1 cellular context compared by ENCODE assay signal in the genomic region with DNA sequence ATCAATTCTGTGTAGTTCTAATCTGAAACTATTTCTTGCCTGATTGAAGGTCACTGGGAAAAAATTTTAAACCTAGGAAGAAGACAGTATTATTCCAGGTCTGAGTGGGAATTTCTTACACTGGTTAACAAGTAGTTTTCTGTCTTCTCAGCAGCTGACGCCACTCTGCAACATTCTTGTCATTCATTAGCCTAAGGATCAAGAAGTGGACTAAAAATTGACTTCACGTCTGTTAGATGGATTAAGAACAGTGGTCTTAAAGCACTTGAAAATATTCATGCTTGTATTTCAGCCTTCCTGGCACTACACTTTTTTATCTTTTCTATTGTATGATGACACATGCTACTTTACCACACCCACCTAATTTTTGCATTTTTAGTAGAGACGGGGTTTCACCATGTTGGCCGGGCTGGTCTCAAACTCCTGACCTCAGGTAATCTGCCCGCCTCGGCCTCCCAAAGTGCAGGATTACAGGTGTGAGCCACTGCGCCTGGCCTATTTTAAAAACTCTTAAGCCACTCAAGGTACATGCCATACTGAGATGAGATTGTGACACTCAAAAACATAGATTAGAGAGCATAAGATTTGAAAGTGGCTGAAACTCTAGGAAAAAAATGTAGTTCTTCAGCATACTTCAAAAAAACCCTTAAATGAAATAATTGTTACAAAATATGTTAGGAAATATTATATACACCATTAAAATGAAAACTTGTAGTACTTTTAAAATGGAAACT.
TF ChIP-seq lines count a peak whose summit lies in the region.

No MANE protein-coding gene starts in this region.

TF ChIP-seq in HepG2, 621 proteins besides CTCF, POLR2A, EP300 and RAD21:
- TF ChIP-seq, protein P1, sequence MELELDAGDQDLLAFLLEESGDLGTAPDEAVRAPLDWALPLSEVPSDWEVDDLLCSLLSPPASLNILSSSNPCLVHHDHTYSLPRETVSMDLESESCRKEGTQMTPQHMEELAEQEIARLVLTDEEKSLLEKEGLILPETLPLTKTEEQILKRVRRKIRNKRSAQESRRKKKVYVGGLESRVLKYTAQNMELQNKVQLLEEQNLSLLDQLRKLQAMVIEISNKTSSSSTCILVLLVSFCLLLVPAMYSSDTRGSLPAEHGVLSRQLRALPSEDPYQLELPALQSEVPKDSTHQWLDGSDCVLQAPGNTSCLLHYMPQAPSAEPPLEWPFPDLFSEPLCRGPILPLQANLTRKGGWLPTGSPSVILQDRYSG (CRISPR knock-in tag; IDR thresholded peaks at IDR 0.05) = no peak
- TF ChIP-seq, protein P2, sequence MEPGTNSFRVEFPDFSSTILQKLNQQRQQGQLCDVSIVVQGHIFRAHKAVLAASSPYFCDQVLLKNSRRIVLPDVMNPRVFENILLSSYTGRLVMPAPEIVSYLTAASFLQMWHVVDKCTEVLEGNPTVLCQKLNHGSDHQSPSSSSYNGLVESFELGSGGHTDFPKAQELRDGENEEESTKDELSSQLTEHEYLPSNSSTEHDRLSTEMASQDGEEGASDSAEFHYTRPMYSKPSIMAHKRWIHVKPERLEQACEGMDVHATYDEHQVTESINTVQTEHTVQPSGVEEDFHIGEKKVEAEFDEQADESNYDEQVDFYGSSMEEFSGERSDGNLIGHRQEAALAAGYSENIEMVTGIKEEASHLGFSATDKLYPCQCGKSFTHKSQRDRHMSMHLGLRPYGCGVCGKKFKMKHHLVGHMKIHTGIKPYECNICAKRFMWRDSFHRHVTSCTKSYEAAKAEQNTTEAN (CRISPR knock-in tag; conservative IDR thresholded peaks at IDR 0.05) = no peak
- no peak for TF ChIP-seq HNRNPUL1 (IDR thresholded peaks at IDR 0.05; ENCODE audit: low read depth, low read length)
- TF ChIP-seq, protein P3, sequence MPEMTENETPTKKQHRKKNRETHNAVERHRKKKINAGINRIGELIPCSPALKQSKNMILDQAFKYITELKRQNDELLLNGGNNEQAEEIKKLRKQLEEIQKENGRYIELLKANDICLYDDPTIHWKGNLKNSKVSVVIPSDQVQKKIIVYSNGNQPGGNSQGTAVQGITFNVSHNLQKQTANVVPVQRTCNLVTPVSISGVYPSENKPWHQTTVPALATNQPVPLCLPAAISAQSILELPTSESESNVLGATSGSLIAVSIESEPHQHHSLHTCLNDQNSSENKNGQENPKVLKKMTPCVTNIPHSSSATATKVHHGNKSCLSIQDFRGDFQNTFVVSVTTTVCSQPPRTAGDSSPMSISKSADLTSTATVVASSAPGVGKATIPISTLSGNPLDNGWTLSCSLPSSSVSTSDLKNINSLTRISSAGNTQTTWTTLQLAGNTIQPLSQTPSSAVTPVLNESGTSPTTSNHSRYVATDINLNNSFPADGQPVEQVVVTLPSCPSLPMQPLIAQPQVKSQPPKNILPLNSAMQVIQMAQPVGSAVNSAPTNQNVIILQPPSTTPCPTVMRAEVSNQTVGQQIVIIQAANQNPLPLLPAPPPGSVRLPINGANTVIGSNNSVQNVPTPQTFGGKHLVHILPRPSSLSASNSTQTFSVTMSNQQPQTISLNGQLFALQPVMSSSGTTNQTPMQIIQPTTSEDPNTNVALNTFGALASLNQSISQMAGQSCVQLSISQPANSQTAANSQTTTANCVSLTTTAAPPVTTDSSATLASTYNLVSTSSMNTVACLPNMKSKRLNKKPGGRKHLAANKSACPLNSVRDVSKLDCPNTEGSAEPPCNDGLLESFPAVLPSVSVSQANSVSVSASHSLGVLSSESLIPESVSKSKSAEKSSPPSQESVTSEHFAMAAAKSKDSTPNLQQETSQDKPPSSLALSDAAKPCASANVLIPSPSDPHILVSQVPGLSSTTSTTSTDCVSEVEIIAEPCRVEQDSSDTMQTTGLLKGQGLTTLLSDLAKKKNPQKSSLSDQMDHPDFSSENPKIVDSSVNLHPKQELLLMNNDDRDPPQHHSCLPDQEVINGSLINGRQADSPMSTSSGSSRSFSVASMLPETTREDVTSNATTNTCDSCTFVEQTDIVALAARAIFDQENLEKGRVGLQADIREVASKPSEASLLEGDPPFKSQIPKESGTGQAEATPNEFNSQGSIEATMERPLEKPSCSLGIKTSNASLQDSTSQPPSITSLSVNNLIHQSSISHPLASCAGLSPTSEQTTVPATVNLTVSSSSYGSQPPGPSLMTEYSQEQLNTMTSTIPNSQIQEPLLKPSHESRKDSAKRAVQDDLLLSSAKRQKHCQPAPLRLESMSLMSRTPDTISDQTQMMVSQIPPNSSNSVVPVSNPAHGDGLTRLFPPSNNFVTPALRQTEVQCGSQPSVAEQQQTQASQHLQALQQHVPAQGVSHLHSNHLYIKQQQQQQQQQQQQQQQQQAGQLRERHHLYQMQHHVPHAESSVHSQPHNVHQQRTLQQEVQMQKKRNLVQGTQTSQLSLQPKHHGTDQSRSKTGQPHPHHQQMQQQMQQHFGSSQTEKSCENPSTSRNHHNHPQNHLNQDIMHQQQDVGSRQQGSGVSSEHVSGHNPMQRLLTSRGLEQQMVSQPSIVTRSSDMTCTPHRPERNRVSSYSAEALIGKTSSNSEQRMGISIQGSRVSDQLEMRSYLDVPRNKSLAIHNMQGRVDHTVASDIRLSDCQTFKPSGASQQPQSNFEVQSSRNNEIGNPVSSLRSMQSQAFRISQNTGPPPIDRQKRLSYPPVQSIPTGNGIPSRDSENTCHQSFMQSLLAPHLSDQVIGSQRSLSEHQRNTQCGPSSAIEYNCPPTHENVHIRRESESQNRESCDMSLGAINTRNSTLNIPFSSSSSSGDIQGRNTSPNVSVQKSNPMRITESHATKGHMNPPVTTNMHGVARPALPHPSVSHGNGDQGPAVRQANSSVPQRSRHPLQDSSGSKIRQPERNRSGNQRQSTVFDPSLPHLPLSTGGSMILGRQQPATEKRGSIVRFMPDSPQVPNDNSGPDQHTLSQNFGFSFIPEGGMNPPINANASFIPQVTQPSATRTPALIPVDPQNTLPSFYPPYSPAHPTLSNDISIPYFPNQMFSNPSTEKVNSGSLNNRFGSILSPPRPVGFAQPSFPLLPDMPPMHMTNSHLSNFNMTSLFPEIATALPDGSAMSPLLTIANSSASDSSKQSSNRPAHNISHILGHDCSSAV (CRISPR knock-in tag; IDR thresholded peaks at IDR 0.05; ENCODE audit: borderline replicate concordance) = no peak
